In genomic region chr7:130993671-130994365, GRCh38 we compare ENCODE assay signal across 11 cellular contexts.
DNase-seq lines count a peak whose midpoint lies in the region; ATAC-seq, FAIRE-seq and TF ChIP-seq lines count a peak whose summit lies in the region.
"Had no signal": no experiment of that assay in that cellular context is flagged by ENCODE, and none has a peak within 500 bp of the region (broad histone marks: within the 10 kb centered on the region; RNA-seq: fewer than 3 reads in every experiment).

No MANE protein-coding gene starts in this region.

- peaks cover 66% of the 10 kb centered on the region for H3K4me1 Mint-ChIP-seq in activated CD4-positive, alpha-beta T cell treated with anti-CD3 and anti-CD28 coated beads, Interleukin-2, amount 10 ng/mL, durations not matched to agents 24 days and 14 days
- peaks cover 73% of the 10 kb centered on the region for H3K4me1 Mint-ChIP-seq in activated T-helper 17 cell treated with anti-CD3 and anti-CD28 coated beads, Interleukin-2, amount 50 U/mL, for 72 hours

- H3K4me3 Mint-ChIP-seq in activated CD4-positive, alpha-beta T cell treated with anti-CD3 and anti-CD28 coated beads, Interleukin-2, amount 10 ng/mL, durations not matched to agents 24 days and 14 days, result peak overlapping the region; percentile 45
- no peak overlapping the region for H3K4me3 Mint-ChIP-seq in activated T-helper 17 cell treated with anti-CD3 and anti-CD28 coated beads, Interleukin-2, amount 50 U/mL, for 72 hours

- TF ChIP-seq EP300 in HepG2 (IDR thresholded peaks at IDR 0.05; ENCODE audit: low read depth in 2 of 2, low read length in 2 of 2), result no peak
- TF ChIP-seq EP300 in HepG2 (CRISPR knock-in tag; IDR thresholded peaks at IDR 0.05; ENCODE audit: borderline replicate concordance), result no peak

- H3K27me3 ChIP-seq in HepG2 (ENCODE audit: control insufficient read depth in 1 of 2, insufficient read depth in 2 of 2, low read length in 2 of 2), result no peaks in the 10 kb centered on the region

- ATAC-seq in activated T-helper 17 cell treated with anti-CD3 and anti-CD28 coated beads, Interleukin-2, amount 50 U/mL, for 72 hours (replicated peaks), result no peak
- ATAC-seq in HepG2 (peak; percentile 22; the same call in 2 of the 3 replicates), esophagus mucosa (no peak)

- H3K36me3 Mint-ChIP-seq in activated CD4-positive, alpha-beta T cell treated with anti-CD3 and anti-CD28 coated beads, Interleukin-2, amount 10 ng/mL, durations not matched to agents 24 days and 14 days (ENCODE audit: low read depth), result peaks cover 13% of the 10 kb centered on the region
- H3K36me3 Mint-ChIP-seq in activated T-helper 17 cell treated with anti-CD3 and anti-CD28 coated beads, Interleukin-2, amount 50 U/mL, for 72 hours (ENCODE audit: low read depth), result peaks cover 72% of the 10 kb centered on the region

- 0 out of 5 replicates have a peak, but pooled peaks cover 0 to 3% of the 10 kb centered on the region in 2 experiments for H3K36me3 ChIP-seq in HepG2 (replicated peaks in 1 of 2; ENCODE audit: control insufficient read depth in 1 of 2, insufficient read depth in 2 of 2, low read length in 2 of 2)

- no peaks in the 10 kb centered on the region for H3K9me3 Mint-ChIP-seq in activated CD4-positive, alpha-beta T cell treated with anti-CD3 and anti-CD28 coated beads, Interleukin-2, amount 10 ng/mL, durations not matched to agents 24 days and 14 days
- H3K9me3 Mint-ChIP-seq in activated T-helper 17 cell treated with anti-CD3 and anti-CD28 coated beads, Interleukin-2, amount 50 U/mL, for 72 hours, result no peaks in the 10 kb centered on the region

- BruUV-seq in HepG2 (replicated peaks; lab: Mats Ljungman, UMichigan), result no TSS peak

- no peak overlapping the region for H2AFZ ChIP-seq in HepG2 (ENCODE audit: low read length)

- peak; percentile 52 for DNase-seq in activated CD4-positive, alpha-beta T cell treated with anti-CD3 and anti-CD28 coated beads, Interleukin-2, amount 10 ng/mL, durations not matched to agents 24 days and 14 days
- no peak for DNase-seq in activated CD4-positive, alpha-beta T cell treated with anti-CD3 and anti-CD28 coated beads, Interleukin-2, amount 50 U/mL, for 1 hour
- DNase-seq in HepG2 (ENCODE audit: low spot score) (no peak), NCI-H2196 (lab: John Stamatoyannopoulos, UW; ENCODE audit: unreplicated experiment) (no peak), GM19238 (ENCODE audit: insufficient read length, low spot score) (no peak)
- DNase-seq: mesendoderm; NCI-H187; stimulated activated CD4-positive, alpha-beta T cell treated with anti-CD3 and anti-CD28 coated beads, Interleukin-2, amount 100 ng/mL, for 48 hours had no signal

- CTCF ChIA-PET in HepG2 (lab: Yijun Ruan, JAX; ENCODE audit: low intra/inter-chr PET ratio, low total read pairs), result no interaction called here

- no peaks in the 10 kb centered on the region for H3K9me3 ChIP-seq in HepG2 (ENCODE audit: low read length)

- peaks cover 19% of the 10 kb centered on the region for H3K79me2 ChIP-seq in HepG2 (ENCODE audit: insufficient read depth, low read length)

- peaks cover 49% of the 10 kb centered on the region for H3K4me1 ChIP-seq in HepG2 (ENCODE audit: insufficient read depth, low read length)

- intact Hi-C loops in activated CD4-positive, alpha-beta T cell treated with anti-CD3 and anti-CD28 coated beads, Interleukin-2, amount 10 ng/mL, durations not matched to agents 24 days and 14 days (cut with micrococcal nuclease), result no loop called here
- intact Hi-C loops in HepG2 (cut with micrococcal nuclease; ENCODE audit: unreplicated experiment), result no loop called here

- H3K4me2 ChIP-seq in HepG2 (ENCODE audit: low read depth, low read length), result no peak overlapping the region

- POLR2A ChIA-PET in HepG2 (lab: Yijun Ruan, JAX), result no interaction called here

- WGBS in HepG2 (ENCODE audit: low lambda C conversion rate), result 87% methylated on average over 11 of the region's 11 CpGs

- peak overlapping the region; percentile 28 for H3K27ac ChIP-seq in HepG2 (ENCODE audit: extremely low read length, insufficient read depth, low read length)
- peak overlapping the region; percentile 86 for H3K27ac ChIP-seq in temporal lobe (ENCODE audit: low read depth, low read length)

- in situ Hi-C loops in HepG2 (cut with HindIII; ENCODE audit: extremely low pct_ligation_motif_present, low pct_unique_long_range_greater_than_20kb), result no loop called here

- no peak for TF ChIP-seq RAD21 in HepG2 (CRISPR knock-in tag; IDR thresholded peaks at IDR 0.05)

- TF ChIP-seq POLR2A in HepG2 (IDR thresholded peaks at IDR 0.05; ENCODE audit: insufficient read depth in 1 of 2, low read depth in 2 of 2, low read length in 2 of 2), result no peak

- no peaks in the 10 kb centered on the region for H3K27me3 Mint-ChIP-seq in activated CD4-positive, alpha-beta T cell treated with anti-CD3 and anti-CD28 coated beads, Interleukin-2, amount 10 ng/mL, durations not matched to agents 24 days and 14 days
- H3K27me3 Mint-ChIP-seq in activated T-helper 17 cell treated with anti-CD3 and anti-CD28 coated beads, Interleukin-2, amount 50 U/mL, for 72 hours, result no peaks in the 10 kb centered on the region

- peak overlapping the region; percentile 74 for H3K27ac Mint-ChIP-seq in activated CD4-positive, alpha-beta T cell treated with anti-CD3 and anti-CD28 coated beads, Interleukin-2, amount 10 ng/mL, durations not matched to agents 24 days and 14 days
- peak overlapping the region; percentile 96 for H3K27ac Mint-ChIP-seq in activated T-helper 17 cell treated with anti-CD3 and anti-CD28 coated beads, Interleukin-2, amount 50 U/mL, for 72 hours

- no peak for TF ChIP-seq CTCF in HepG2 (CRISPR knock-in tag; IDR thresholded peaks at IDR 0.05)

- H4K20me1 ChIP-seq in HepG2 (ENCODE audit: insufficient read depth, low read length), result peaks cover 16% of the 10 kb centered on the region

- H3K9ac ChIP-seq in HepG2 (ENCODE audit: insufficient read depth, low read depth, low read length), result no peak overlapping the region

- H3K4me3 ChIP-seq in HepG2 (replicated peaks in 1 of 3; ENCODE audit: insufficient read depth in 1 of 3, low read depth in 2 of 3, low read length in 3 of 3), result no peak overlapping the region

- no peak for FAIRE-seq in HepG2 (lab: Jason Lieb, UNC)

TF ChIP-seq in HepG2, 621 proteins besides CTCF, POLR2A, EP300 and RAD21:
- TF ChIP-seq ZNF263 (CRISPR knock-in tag; IDR thresholded peaks at IDR 0.05) (0 out of 2 replicates have a peak, but pooled peaks have one; percentile 4), HIC2 (CRISPR knock-in tag; IDR thresholded peaks at IDR 0.05; ENCODE audit: low read depth) (no peak)
